Comparison of ENCODE assay signal across 28 cellular contexts in the genomic region with DNA sequence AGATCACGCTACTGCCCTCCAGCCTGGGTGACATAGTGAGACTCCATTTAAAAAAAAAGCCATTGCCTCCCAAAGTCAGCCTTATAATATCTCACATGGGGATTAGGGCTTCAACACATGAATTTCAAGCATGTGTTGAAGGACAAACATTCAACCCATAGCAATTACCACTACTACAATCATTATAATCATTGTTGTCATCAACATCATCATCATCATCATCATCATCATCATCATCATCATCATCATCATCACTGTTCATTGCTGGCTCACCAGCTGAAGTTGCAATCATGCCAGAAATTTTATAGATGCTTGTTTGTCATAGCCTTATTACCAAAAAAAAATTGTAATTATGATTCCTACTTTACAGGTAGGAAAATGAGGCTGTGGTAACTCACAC.
"Had no signal": no experiment of that assay in that cellular context is flagged by ENCODE, and none has a peak within 500 bp of the region (broad histone marks: within the 10 kb centered on the region; RNA-seq: fewer than 3 reads in every experiment).

No MANE protein-coding gene starts in this region.

- DNase-seq: colonic mucosa; cortex of kidney; dermis blood vessel endothelial cell; dorsolateral prefrontal cortex; effector CD4-positive, alpha-beta T cell; effector CD8-positive, alpha-beta T cell; effector memory CD4-positive, alpha-beta T cell; effector memory CD8-positive, alpha-beta T cell; endodermal cell; erythroblast; esophagus squamous epithelium; foreskin fibroblast; foreskin keratinocyte; foreskin melanocyte; gastrocnemius medialis; glutamatergic neuron; head of caudate nucleus; heart left ventricle; heart right ventricle had no signal

- H3K4me3 ChIP-seq: colonic mucosa, coronary artery, dorsolateral prefrontal cortex, esophagus muscularis mucosa, esophagus squamous epithelium, gastrocnemius medialis, gastroesophageal sphincter, heart left ventricle, heart right ventricle had no signal

- ATAC-seq: effector memory CD8-positive, alpha-beta T cell; esophagus mucosa; foreskin keratinocyte; gastrocnemius medialis; gastroesophageal sphincter; heart left ventricle; heart right ventricle had no signal

- FAIRE-seq: colon, endometrium, endothelial cell of umbilical vein, frontal cortex had no signal

- H3K4me1 ChIP-seq: colonic mucosa, esophagus muscularis mucosa, esophagus squamous epithelium, foreskin keratinocyte, gastrocnemius medialis, gastroesophageal sphincter, heart left ventricle, heart right ventricle had no signal

- H3K27ac ChIP-seq: colonic mucosa, coronary artery, dorsolateral prefrontal cortex, epithelial cell of prostate, esophagus muscularis mucosa, esophagus squamous epithelium, foreskin keratinocyte, gastrocnemius medialis, gastroesophageal sphincter, heart left ventricle, heart right ventricle had no signal

- H3K9me3 ChIP-seq: colonic mucosa, esophagus muscularis mucosa, esophagus squamous epithelium, gastrocnemius medialis, gastroesophageal sphincter had no signal

- H3K36me3 ChIP-seq: colonic mucosa, esophagus muscularis mucosa, esophagus squamous epithelium, gastrocnemius medialis, gastroesophageal sphincter, heart left ventricle, heart right ventricle had no signal

- H3K27me3 ChIP-seq: colonic mucosa, dorsolateral prefrontal cortex, esophagus muscularis mucosa, esophagus squamous epithelium, foreskin keratinocyte, gastrocnemius medialis, gastroesophageal sphincter, heart left ventricle, heart right ventricle had no signal
